12 cellular contexts compared by ENCODE assay signal in genomic region chr11:93734427-93735222, GRCh38. TPM values are rescaled to one million over a fixed set of nuclear protein-coding genes. Genes with fewer than 3 reads are reported as not detected.
A peak's percentile ranks its signal among the peaks of the same experiment; 100 is the strongest.
DNase-seq lines count a peak whose midpoint lies in the region; ATAC-seq and TF ChIP-seq lines count a peak whose summit lies in the region.
"Had no signal": no experiment of that assay in that cellular context is flagged by ENCODE, and none has a peak within 500 bp of the region (broad histone marks: within the 10 kb centered on the region; RNA-seq: fewer than 3 reads in every experiment).

No MANE protein-coding gene starts in this region.

- H3K27ac ChIP-seq in neural progenitor cell: peak overlapping the region; percentile 79
- H3K27ac ChIP-seq: heart right ventricle had no signal

- no peaks in the 10 kb centered on the region for H3K27me3 Mint-ChIP-seq in T-helper 2 cell treated with Interferon-gamma antibody and Interleukin-4, amounts not matched to agents 5 μg/mL and 100 μg/mL, for 36 hours (ENCODE audit: low read depth)
- H3K27me3 Mint-ChIP-seq in IgD-negative memory B cell (peaks cover under 1% of the 10 kb centered on the region), neural progenitor cell (ENCODE audit: insufficient read depth, low read depth) (no peaks in the 10 kb centered on the region)
- H3K27me3 Mint-ChIP-seq in activated naive CD8-positive, alpha-beta T cell treated with anti-CD3 and anti-CD28 coated beads, Interleukin-2, amount 10 ng/mL, durations not matched to agents 7 days and 5 days: no peaks in the 10 kb centered on the region

- peaks cover 95% of the 10 kb centered on the region for H3F3A ChIP-seq in neural progenitor cell (ENCODE audit: low read depth)

- H3K9me3 Mint-ChIP-seq in T-helper 2 cell treated with Interferon-gamma antibody and Interleukin-4, amounts not matched to agents 5 μg/mL and 100 μg/mL, for 36 hours: no peaks in the 10 kb centered on the region
- no peaks in the 10 kb centered on the region for H3K9me3 Mint-ChIP-seq in IgD-negative memory B cell
- H3K9me3 Mint-ChIP-seq in activated naive CD8-positive, alpha-beta T cell treated with anti-CD3 and anti-CD28 coated beads, Interleukin-2, amount 10 ng/mL, durations not matched to agents 7 days and 5 days: no peaks in the 10 kb centered on the region
- no peaks in the 10 kb centered on the region for H3K9me3 Mint-ChIP-seq in neural progenitor cell

- TF ChIP-seq CTCF in neural progenitor cell (IDR thresholded peaks at IDR 0.05): no peak

- no peaks in the 10 kb centered on the region for H3K9me3 ChIP-seq in neural progenitor cell (ENCODE audit: low read depth)
- H3K9me3 ChIP-seq: heart right ventricle had no signal

- peaks cover 93% of the 10 kb centered on the region for H4K20me1 ChIP-seq in neural progenitor cell (ENCODE audit: low read depth)

- POLR2A ChIA-PET in activated naive CD8-positive, alpha-beta T cell treated with anti-CD3 and anti-CD28 coated beads, Interleukin-2, amount 10 ng/mL, durations not matched to agents 7 days and 5 days (lab: Charles Lee): interaction anchor here (1.3 kb wide), 1 partner anchor 50 kb away, joined by 4 read pairs; the partner anchor contains the start of gene MED17

- H3K36me3 ChIP-seq in neural progenitor cell (peaks cover 68% of the 10 kb centered on the region), H7 (replicated peaks; ENCODE audit: control insufficient read depth, insufficient read depth, low read length) (peaks cover 62% of the 10 kb centered on the region)

- H3K4me3 Mint-ChIP-seq in T-helper 2 cell treated with Interferon-gamma antibody and Interleukin-4, amounts not matched to agents 5 μg/mL and 100 μg/mL, for 36 hours: peak overlapping the region; percentile 40
- peak overlapping the region in 2 of 4 donors; percentile 5 to 45 for H3K4me3 Mint-ChIP-seq in IgD-negative memory B cell
- peak overlapping the region; percentile 22 for H3K4me3 Mint-ChIP-seq in activated naive CD8-positive, alpha-beta T cell treated with anti-CD3 and anti-CD28 coated beads, Interleukin-2, amount 10 ng/mL, durations not matched to agents 7 days and 5 days
- no peak overlapping the region for H3K4me3 Mint-ChIP-seq in neural progenitor cell

- no peaks in the 10 kb centered on the region for H3K27me3 ChIP-seq in neural progenitor cell
- H3K27me3 ChIP-seq in H7 (ENCODE audit: control insufficient read depth, insufficient read depth, low read length): no peaks in the 10 kb centered on the region
- H3K27me3 ChIP-seq: heart right ventricle had no signal

- intact Hi-C loops in left colon (cut with DNase I, micrococcal nuclease): no loop called here

- no peak for ATAC-seq in activated naive CD8-positive, alpha-beta T cell treated with anti-CD3 and anti-CD28 coated beads, Interleukin-2, amount 10 ng/mL, durations not matched to agents 7 days and 5 days (ENCODE audit: low read depth)
- ATAC-seq in left colon: no peak
- ATAC-seq: heart right ventricle had no signal

- H3K27ac Mint-ChIP-seq in T-helper 2 cell treated with Interferon-gamma antibody and Interleukin-4, amounts not matched to agents 5 μg/mL and 100 μg/mL, for 36 hours: no peak overlapping the region
- peak overlapping the region; percentile 23 to 81 (median 63) for H3K27ac Mint-ChIP-seq in IgD-negative memory B cell
- peak overlapping the region; percentile 42 for H3K27ac Mint-ChIP-seq in activated naive CD8-positive, alpha-beta T cell treated with anti-CD3 and anti-CD28 coated beads, Interleukin-2, amount 10 ng/mL, durations not matched to agents 7 days and 5 days
- no peak overlapping the region for H3K27ac Mint-ChIP-seq in neural progenitor cell

- no peak overlapping the region for H3K9ac ChIP-seq in neural progenitor cell

- H3K4me3 ChIP-seq in neural progenitor cell (no peak overlapping the region), H7 (ENCODE audit: insufficient read depth, low read depth, low read length) (no peak overlapping the region)
- H3K4me3 ChIP-seq: heart right ventricle had no signal

- H3K4me1 ChIP-seq in neural progenitor cell: peaks cover 34% of the 10 kb centered on the region

- peaks cover 53% of the 10 kb centered on the region for H3K4me1 Mint-ChIP-seq in T-helper 2 cell treated with Interferon-gamma antibody and Interleukin-4, amounts not matched to agents 5 μg/mL and 100 μg/mL, for 36 hours (ENCODE audit: low read depth)
- peaks cover 37 to 55% (median 55%) of the 10 kb centered on the region in 3 donors for H3K4me1 Mint-ChIP-seq in IgD-negative memory B cell
- H3K4me1 Mint-ChIP-seq in activated naive CD8-positive, alpha-beta T cell treated with anti-CD3 and anti-CD28 coated beads, Interleukin-2, amount 10 ng/mL, durations not matched to agents 7 days and 5 days: peaks cover 52% of the 10 kb centered on the region
- peaks cover 23% of the 10 kb centered on the region for H3K4me1 Mint-ChIP-seq in neural progenitor cell

- H3K79me2 ChIP-seq in neural progenitor cell (ENCODE audit: low read depth): peaks cover 78% of the 10 kb centered on the region

- no peak overlapping the region for H2AFZ ChIP-seq in neural progenitor cell (replicated peaks)

- H3K4me2 ChIP-seq in neural progenitor cell: peak overlapping the region; percentile 10

- peaks cover 92% of the 10 kb centered on the region for H3K36me3 Mint-ChIP-seq in T-helper 2 cell treated with Interferon-gamma antibody and Interleukin-4, amounts not matched to agents 5 μg/mL and 100 μg/mL, for 36 hours (ENCODE audit: low read depth)
- H3K36me3 Mint-ChIP-seq in IgD-negative memory B cell: peaks cover 5% of the 10 kb centered on the region
- peaks cover 54% of the 10 kb centered on the region for H3K36me3 Mint-ChIP-seq in activated naive CD8-positive, alpha-beta T cell treated with anti-CD3 and anti-CD28 coated beads, Interleukin-2, amount 10 ng/mL, durations not matched to agents 7 days and 5 days
- peaks cover 19% of the 10 kb centered on the region for H3K36me3 Mint-ChIP-seq in neural progenitor cell

- DNase-seq in T-helper 2 cell treated with Interferon-gamma antibody and Interleukin-4, amounts not matched to agents 5 μg/mL and 100 μg/mL, for 36 hours (ENCODE audit: low spot score): no peak
- DNase-seq in T-helper 2 cell (no peak), neural progenitor cell (ENCODE audit: low spot score) (no peak), H7 (no peak), left colon (no peak), NCI-H2029 (lab: John Stamatoyannopoulos, UW) (no peak)
- DNase-seq in activated naive CD8-positive, alpha-beta T cell treated with anti-CD3 and anti-CD28 coated beads, Interleukin-2, amount 10 ng/mL, durations not matched to agents 7 days and 5 days: no peak
- DNase-seq: activated CD4-positive, alpha-beta T cell treated with anti-CD3 and anti-CD28 coated beads for 4 hours; heart right ventricle; NCI-H524; SIG-M5 had no signal

RNA-seq across cellular contexts. Expression of gene TAF1D, which starts 6.7 kb away (rescaled TPM):
- polyA plus RNA-seq in IgD-negative memory B cell: 33.4 TPM
- 100 to 1,000 TPM; 172 to 178 TPM for total RNA-seq in activated naive CD8-positive, alpha-beta T cell treated with anti-CD3 and anti-CD28 coated beads, Interleukin-2, amount 10 ng/mL, durations not matched to agents 7 days and 5 days
- 180 and 316 TPM in 2 replicates for total RNA-seq in neural progenitor cell (ENCODE audit: low replicate concordance)
- total RNA-seq in H7 (2014; rRNA removed; shearing (Covaris generic)): 84.6 and 171 TPM in 2 replicates
- 10 to 100 TPM; 71.5 to 80.6 TPM for total RNA-seq in left colon

RNA-seq across cellular contexts. Expression of gene C11orf54, which starts 6.8 kb away (rescaled TPM):
- polyA plus RNA-seq in IgD-negative memory B cell: 17.7 TPM
- total RNA-seq in activated naive CD8-positive, alpha-beta T cell treated with anti-CD3 and anti-CD28 coated beads, Interleukin-2, amount 10 ng/mL, durations not matched to agents 7 days and 5 days: 10 to 100 TPM; 20.6 to 29.2 TPM
- 29.7 and 44.3 TPM in 2 replicates for total RNA-seq in neural progenitor cell (ENCODE audit: low replicate concordance)
- total RNA-seq in H7 (2014; rRNA removed; shearing (Covaris generic)): 19.3 and 27.0 TPM in 2 replicates
- total RNA-seq in left colon: 10 to 100 TPM; 52.7 to 61.4 TPM

RNA-seq across cellular contexts. Expression of gene MED17, which starts 49.5 kb away (rescaled TPM):
- polyA plus RNA-seq in IgD-negative memory B cell: 25.8 TPM
- total RNA-seq in activated naive CD8-positive, alpha-beta T cell treated with anti-CD3 and anti-CD28 coated beads, Interleukin-2, amount 10 ng/mL, durations not matched to agents 7 days and 5 days: 10 to 100 TPM; 43.0 to 44.8 TPM
- total RNA-seq in neural progenitor cell (ENCODE audit: low replicate concordance): 40.2 and 76.4 TPM in 2 replicates
- total RNA-seq in H7 (2014; rRNA removed; shearing (Covaris generic)): 24.5 and 36.8 TPM in 2 replicates
- total RNA-seq in left colon: 10 to 100 TPM; 22.6 to 25.6 TPM

Comparison
In these comparisons a context has a peak if more than half of its experiments do, and no peak if none do; other contexts are left out.
1. H3K27ac Mint-ChIP-seq: peak in IgD-negative memory B cell (3 of 3) and activated naive CD8-positive, alpha-beta T cell treated with anti-CD3 and anti-CD28 coated beads, Interleukin-2, amount 10 ng/mL, durations not matched to agents 7 days and 5 days (single experiment); none in T-helper 2 cell treated with Interferon-gamma antibody and Interleukin-4, amounts not matched to agents 5 μg/mL and 100 μg/mL, for 36 hours (single experiment) and neural progenitor cell (single experiment).